Comparison of ENCODE assay signal across 8 cellular contexts in the genomic region with DNA sequence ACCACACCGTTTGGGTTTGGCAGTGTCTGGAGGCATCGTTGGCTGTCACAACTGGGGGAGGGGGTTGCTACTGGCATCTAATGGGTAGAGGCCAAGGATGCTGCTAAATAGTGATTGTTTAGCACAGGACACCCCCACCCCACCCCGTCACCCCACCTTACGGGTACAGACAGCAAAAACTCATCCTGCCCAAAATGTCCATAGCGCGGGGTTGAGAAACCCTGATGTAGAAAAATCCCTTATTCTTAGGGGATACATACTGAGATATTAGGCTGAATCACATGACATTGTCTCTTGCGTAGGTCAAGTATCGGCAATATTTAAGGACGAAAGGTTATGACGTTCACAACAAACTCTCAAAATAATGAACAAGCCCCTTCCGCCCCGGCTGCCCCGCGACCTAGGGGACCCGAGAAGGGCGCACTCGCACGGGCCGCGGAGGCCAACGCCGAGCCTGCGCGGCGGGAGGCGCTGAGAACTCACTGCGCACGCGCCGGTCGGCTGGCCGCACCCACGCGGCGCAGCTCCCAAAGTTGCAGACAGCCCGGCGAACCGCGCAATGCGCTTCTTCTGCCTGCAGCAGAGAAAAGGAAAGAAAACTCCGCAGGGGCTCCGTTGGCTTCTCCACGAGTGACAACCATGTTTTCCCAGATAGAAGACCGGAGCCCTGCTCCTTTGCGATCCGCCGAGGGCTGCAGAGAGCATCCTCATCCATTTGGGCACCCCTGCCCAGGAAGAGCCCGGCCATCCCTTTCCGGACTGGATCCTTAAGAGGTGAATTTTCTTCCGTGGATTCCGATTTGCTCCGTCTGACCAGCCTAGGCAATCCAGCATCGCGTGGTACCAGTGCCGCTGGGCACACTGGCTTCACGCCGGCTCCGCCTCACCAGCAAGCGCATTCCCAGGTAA.
DNase-seq lines count a peak whose midpoint lies in the region; ATAC-seq and TF ChIP-seq lines count a peak whose summit lies in the region.

No MANE protein-coding gene starts in this region.

- H3K4me1 ChIP-seq in adipocyte (ENCODE audit: control insufficient read depth, insufficient read depth, low read length) = peaks cover under 1% of the 10 kb centered on the region
- H3K4me1 ChIP-seq in left ventricle myocardium inferior = peaks cover 64% of the 10 kb centered on the region
- H3K4me1 ChIP-seq in upper lobe of right lung = no peaks in the 10 kb centered on the region

- ATAC-seq in upper lobe of right lung = peak; percentile 96

- H3K4me1 Mint-ChIP-seq in progenitor cell of endocrine pancreas (ENCODE audit: low read depth) = peaks cover 9% of the 10 kb centered on the region

- H3K27me3 ChIP-seq in adipocyte (replicated peaks; ENCODE audit: control insufficient read depth, insufficient read depth, low read length) (no peaks in the 10 kb centered on the region), left ventricle myocardium inferior (ENCODE audit: low read depth) (no peaks in the 10 kb centered on the region), upper lobe of right lung (no peaks in the 10 kb centered on the region)

- no peaks in the 10 kb centered on the region for H3K36me3 ChIP-seq in adipocyte (ENCODE audit: control insufficient read depth, insufficient read depth, low read length, severe bottlenecking)
- no peaks in the 10 kb centered on the region for H3K36me3 ChIP-seq in left ventricle myocardium inferior
- H3K36me3 ChIP-seq in upper lobe of right lung = no peaks in the 10 kb centered on the region

- H3K9me3 ChIP-seq in adipocyte (ENCODE audit: control insufficient read depth, low read length) = no peaks in the 10 kb centered on the region
- no peaks in the 10 kb centered on the region for H3K9me3 ChIP-seq in left ventricle myocardium inferior (replicated peaks)
- H3K9me3 ChIP-seq in upper lobe of right lung = no peaks in the 10 kb centered on the region

- H3K27ac ChIP-seq in left ventricle myocardium inferior (replicated peaks) (peak overlapping the region; percentile 83), upper lobe of right lung (peak overlapping the region; percentile 60)

- H3K4me3 Mint-ChIP-seq in progenitor cell of endocrine pancreas (ENCODE audit: low read depth) = peak overlapping the region; percentile 94

- DNase-seq in GM04504 (ENCODE audit: low read depth) (peak; percentile 59), H4 (ENCODE audit: low spot score) (peak; percentile 67), Kasumi-1 (lab: John Stamatoyannopoulos, UW) (peak; percentile 64 to 72), SW480 (ENCODE audit: low spot score) (peak; percentile 62), adipocyte (ENCODE audit: low read depth) (peak; percentile 94), left ventricle myocardium inferior (peak; percentile 82), progenitor cell of endocrine pancreas (ENCODE audit: low spot score, unreplicated experiment) (peak; percentile 61), upper lobe of right lung (peak; percentile 88)

- peak overlapping the region; percentile 93 for H3K4me3 ChIP-seq in adipocyte (ENCODE audit: low read length)
- H3K4me3 ChIP-seq in left ventricle myocardium inferior = peak overlapping the region; percentile 75
- peak overlapping the region; percentile 88 for H3K4me3 ChIP-seq in upper lobe of right lung

- no peaks in the 10 kb centered on the region for H3K9me3 Mint-ChIP-seq in progenitor cell of endocrine pancreas (ENCODE audit: low read depth)

- peak overlapping the region; percentile 86 for H3K9ac ChIP-seq in adipocyte (ENCODE audit: low read length)

- H3K27me3 Mint-ChIP-seq in progenitor cell of endocrine pancreas = peaks cover 13% of the 10 kb centered on the region

- peaks cover 1% of the 10 kb centered on the region for H3K36me3 Mint-ChIP-seq in progenitor cell of endocrine pancreas (ENCODE audit: insufficient read depth)

- intact Hi-C loops in left ventricle myocardium inferior (cut with micrococcal nuclease) = loop anchor here (5.0 kb wide), 1 partner anchor 502 kb away; no protein-coding TSS in a partner anchor
- intact Hi-C loops in upper lobe of right lung (cut with DNase I) = no loop called here

- H3K27ac Mint-ChIP-seq in progenitor cell of endocrine pancreas = peak overlapping the region; percentile 64

- no peak for TF ChIP-seq CTCF in left ventricle myocardium inferior (IDR thresholded peaks at IDR 0.05; ENCODE audit: borderline replicate concordance)
- TF ChIP-seq CTCF in progenitor cell of endocrine pancreas (IDR thresholded peaks at IDR 0.05; ENCODE audit: unreplicated experiment) = no peak
- no peak for TF ChIP-seq CTCF in upper lobe of right lung (IDR thresholded peaks at IDR 0.05)

Comparison
In these comparisons a context has a peak if more than half of its experiments do, and no peak if none do; other contexts are left out.
1. Peak in every context shown above with its lines: DNase-seq, ATAC-seq, H3K4me3 ChIP-seq and H3K27ac ChIP-seq.